In the genomic region with DNA sequence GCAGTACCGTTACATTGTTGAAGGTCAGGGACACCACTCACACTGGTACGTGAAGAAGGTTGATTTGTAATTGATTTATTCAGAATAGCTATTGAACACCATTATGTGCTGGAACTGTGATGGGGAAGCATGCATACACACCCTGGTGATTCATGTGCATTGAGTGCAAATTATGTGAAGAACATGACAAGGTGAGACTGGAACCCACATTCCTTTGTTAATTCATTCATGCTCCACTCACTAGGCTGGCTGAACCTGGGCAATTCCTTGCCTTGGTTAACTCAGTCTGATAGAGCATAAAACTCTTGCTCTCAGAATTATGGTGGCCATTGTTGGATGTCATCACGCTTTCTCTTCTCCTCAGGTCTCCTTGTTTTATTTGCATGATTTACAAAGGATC, we compare ENCODE assay signal across 29 cellular contexts.
"Had no signal": no experiment of that assay in that cellular context is flagged by ENCODE, and none has a peak within 500 bp of the region (broad histone marks: within the 10 kb centered on the region; RNA-seq: fewer than 3 reads in every experiment).

No MANE protein-coding gene starts in this region.

- H3K27me3 Mint-ChIP-seq: activated CD4-positive, alpha-beta memory T cell treated with anti-CD3 and anti-CD28 coated beads, Interleukin-2, amount 10 ng/mL, durations not matched to agents 7 days and 5 days; activated CD4-positive, alpha-beta T cell treated with anti-CD3 and anti-CD28 coated beads, Interleukin-2, amount 10 ng/mL, durations not matched to agents 7 days and 5 days; activated naive CD8-positive, alpha-beta T cell treated with anti-CD3 and anti-CD28 coated beads, Interleukin-2, amount 10 ng/mL, durations not matched to agents 7 days and 5 days; brain; dendritic cell treated with granulocyte-macrophage colony-stimulating factor and Interleukin-4, amounts not matched to agents 40 ng/mL and 50 ng/mL, for 4 days had no signal

- H3K9me3 ChIP-seq: ascending aorta, breast epithelium, gastrocnemius medialis, heart left ventricle had no signal

- DNase-seq: activated CD4-positive, alpha-beta memory T cell treated with anti-CD3 and anti-CD28 coated beads, Interleukin-2, amount 10 ng/mL, durations not matched to agents 7 days and 5 days; activated CD4-positive, alpha-beta T cell treated with anti-CD3 and anti-CD28 coated beads for 4 hours; activated CD4-positive, alpha-beta T cell treated with anti-CD3 and anti-CD28 coated beads, Interleukin-2, amount 10 ng/mL, durations not matched to agents 7 days and 5 days; activated CD4-positive, alpha-beta T cell treated with anti-CD3 and anti-CD28 coated beads, Interleukin-2, amount 50 U/mL, for 4 hours; activated CD4-positive, CD25-positive, alpha-beta regulatory T cell; activated CD4-positive, CD25-positive, alpha-beta regulatory T cell treated with anti-CD3 and anti-CD28 coated beads, Interleukin-2, amount 50 U/mL, for 72 hours; activated CD8-positive, alpha-beta memory T cell treated with anti-CD3 and anti-CD28 coated beads, Interleukin-2, amount 50 U/mL, for 48 hours; activated gamma-delta T cell; activated naive CD4-positive, alpha-beta T cell; activated naive CD4-positive, alpha-beta T cell treated with anti-CD3 and anti-CD28 coated beads, Interleukin-2, amount 10 ng/mL, durations not matched to agents 7 days and 5 days; activated naive CD8-positive, alpha-beta T cell treated with anti-CD3 and anti-CD28 coated beads, Interleukin-2, amount 10 ng/mL, durations not matched to agents 7 days and 5 days; activated T-cell treated with anti-CD3 and anti-CD28 coated beads for 4 hours; activated T-cell treated with anti-CD3 and anti-CD28 coated beads, Interleukin-2, amount 50 U/mL, for 24 hours; activated T-cell treated with anti-CD3 and anti-CD28 coated beads, Interleukin-2, amount 50 U/mL, for 72 hours; dorsolateral prefrontal cortex; effector memory CD4-positive, alpha-beta T cell; foreskin fibroblast; gastrocnemius medialis; glutamatergic neuron; heart left ventricle; T-helper 2 cell had no signal

- H3K9me3 Mint-ChIP-seq: activated CD4-positive, alpha-beta memory T cell treated with anti-CD3 and anti-CD28 coated beads, Interleukin-2, amount 10 ng/mL, durations not matched to agents 7 days and 5 days; activated CD4-positive, alpha-beta T cell treated with anti-CD3 and anti-CD28 coated beads, Interleukin-2, amount 10 ng/mL, durations not matched to agents 7 days and 5 days; activated naive CD4-positive, alpha-beta T cell treated with anti-CD3 and anti-CD28 coated beads, Interleukin-2, amount 10 ng/mL, durations not matched to agents 7 days and 5 days; activated naive CD4-positive, alpha-beta T cell treated with anti-CD3 and anti-CD28 coated beads, Interleukin-2, amount 50 U/mL, for 72 hours; activated naive CD8-positive, alpha-beta T cell treated with anti-CD3 and anti-CD28 coated beads, Interleukin-2, amount 10 ng/mL, durations not matched to agents 7 days and 5 days; activated T-cell treated with anti-CD3 and anti-CD28 coated beads, Interleukin-2, amount 50 U/mL, for 24 hours; brain; central memory CD8-positive, alpha-beta T cell; dendritic cell treated with granulocyte-macrophage colony-stimulating factor and Interleukin-4, amounts not matched to agents 40 ng/mL and 50 ng/mL, for 4 days had no signal

- H3K4me3 ChIP-seq: ascending aorta, breast epithelium, coronary artery, dorsolateral prefrontal cortex, gastrocnemius medialis, heart left ventricle had no signal

- H3K27ac ChIP-seq: ascending aorta, breast epithelium, coronary artery, dorsolateral prefrontal cortex, gastrocnemius medialis, heart left ventricle had no signal

- H3K27ac Mint-ChIP-seq: activated CD4-positive, alpha-beta memory T cell treated with anti-CD3 and anti-CD28 coated beads, Interleukin-2, amount 10 ng/mL, durations not matched to agents 7 days and 5 days; activated CD4-positive, alpha-beta T cell treated with anti-CD3 and anti-CD28 coated beads, Interleukin-2, amount 10 ng/mL, durations not matched to agents 7 days and 5 days; activated naive CD4-positive, alpha-beta T cell treated with anti-CD3 and anti-CD28 coated beads, Interleukin-2, amount 10 ng/mL, durations not matched to agents 7 days and 5 days; activated naive CD4-positive, alpha-beta T cell treated with anti-CD3 and anti-CD28 coated beads, Interleukin-2, amount 50 U/mL, for 72 hours; activated naive CD8-positive, alpha-beta T cell treated with anti-CD3 and anti-CD28 coated beads, Interleukin-2, amount 10 ng/mL, durations not matched to agents 7 days and 5 days; activated T-cell treated with anti-CD3 and anti-CD28 coated beads, Interleukin-2, amount 50 U/mL, for 24 hours; activated T-cell treated with anti-CD3 and anti-CD28 coated beads, Interleukin-2, amount 50 U/mL, for 72 hours; brain; dendritic cell treated with granulocyte-macrophage colony-stimulating factor and Interleukin-4, amounts not matched to agents 40 ng/mL and 50 ng/mL, for 4 days had no signal

- H3K27me3 ChIP-seq: ascending aorta, breast epithelium, gastrocnemius medialis, heart left ventricle had no signal

- H3K36me3 ChIP-seq: ascending aorta, breast epithelium, gastrocnemius medialis, heart left ventricle had no signal

- H3K4me3 Mint-ChIP-seq: activated CD4-positive, alpha-beta memory T cell treated with anti-CD3 and anti-CD28 coated beads, Interleukin-2, amount 10 ng/mL, durations not matched to agents 7 days and 5 days; activated CD4-positive, alpha-beta T cell treated with anti-CD3 and anti-CD28 coated beads, Interleukin-2, amount 10 ng/mL, durations not matched to agents 7 days and 5 days; activated naive CD4-positive, alpha-beta T cell treated with anti-CD3 and anti-CD28 coated beads, Interleukin-2, amount 10 ng/mL, durations not matched to agents 7 days and 5 days; activated naive CD8-positive, alpha-beta T cell treated with anti-CD3 and anti-CD28 coated beads, Interleukin-2, amount 10 ng/mL, durations not matched to agents 7 days and 5 days; activated T-cell treated with anti-CD3 and anti-CD28 coated beads, Interleukin-2, amount 50 U/mL, for 24 hours; activated T-cell treated with anti-CD3 and anti-CD28 coated beads, Interleukin-2, amount 50 U/mL, for 72 hours; brain; central memory CD8-positive, alpha-beta T cell; dendritic cell treated with granulocyte-macrophage colony-stimulating factor and Interleukin-4, amounts not matched to agents 40 ng/mL and 50 ng/mL, for 4 days had no signal

- H3K4me1 ChIP-seq: ascending aorta, breast epithelium, gastrocnemius medialis, heart left ventricle had no signal

- H3K4me1 Mint-ChIP-seq: brain; central memory CD8-positive, alpha-beta T cell had no signal

- H3K36me3 Mint-ChIP-seq: activated naive CD4-positive, alpha-beta T cell treated with anti-CD3 and anti-CD28 coated beads, Interleukin-2, amount 10 ng/mL, durations not matched to agents 7 days and 5 days; activated naive CD4-positive, alpha-beta T cell treated with anti-CD3 and anti-CD28 coated beads, Interleukin-2, amount 50 U/mL, for 72 hours; activated naive CD8-positive, alpha-beta T cell treated with anti-CD3 and anti-CD28 coated beads, Interleukin-2, amount 10 ng/mL, durations not matched to agents 7 days and 5 days; brain had no signal

- ATAC-seq: activated naive CD4-positive, alpha-beta T cell treated with anti-CD3 and anti-CD28 coated beads, Interleukin-2, amount 50 U/mL, for 72 hours; activated T-cell treated with anti-CD3 and anti-CD28 coated beads, Interleukin-2, amount 50 U/mL, for 72 hours; esophagus mucosa; gastrocnemius medialis; heart left ventricle had no signal
